13 cellular contexts compared by ENCODE assay signal in genomic region chr16:5070431-5071186, GRCh38. TPM values are rescaled to one million over a fixed set of nuclear protein-coding genes. Genes with fewer than 3 reads are reported as not detected.
DNase-seq lines count a peak whose midpoint lies in the region; ATAC-seq and TF ChIP-seq lines count a peak whose summit lies in the region.
"Had no signal": no experiment of that assay in that cellular context is flagged by ENCODE, and none has a peak within 500 bp of the region (broad histone marks: within the 10 kb centered on the region; RNA-seq: fewer than 3 reads in every experiment).

No MANE protein-coding gene starts in this region.

- H3K4me1 ChIP-seq in right atrium auricular region (peaks cover 0 to 17% of the 10 kb centered on the region in 2 donors), uterus (no peaks in the 10 kb centered on the region)

- no peak for TF ChIP-seq CTCF in right atrium auricular region (IDR thresholded peaks at IDR 0.05)
- no peak for TF ChIP-seq CTCF in uterus (IDR thresholded peaks at IDR 0.05)

- H3K4me3 ChIP-seq in right atrium auricular region = no peak overlapping the region
- no peak overlapping the region for H3K4me3 ChIP-seq in uterus

- H3K36me3 ChIP-seq in right atrium auricular region (peaks cover 12% of the 10 kb centered on the region), uterus (no peaks in the 10 kb centered on the region)
- H3K36me3 ChIP-seq: colonic mucosa had no signal

- H3K9me3 ChIP-seq in right atrium auricular region (no peaks in the 10 kb centered on the region), uterus (no peaks in the 10 kb centered on the region)
- H3K9me3 ChIP-seq: colonic mucosa, Peyer's patch had no signal

- H3K36me3 Mint-ChIP-seq in natural killer cell treated with Interleukin-12 subunit alpha and Interleukin-12 subunit beta and Interleukin-15 and Interleukin-18, amount 100 ng/mL, for 72 hours = peaks cover 5% of the 10 kb centered on the region

- H3K27ac ChIP-seq in right atrium auricular region (peak overlapping the region; percentile 81), angular gyrus (ENCODE audit: low read depth, low read length) (peak overlapping the region; percentile 66), uterus (peak overlapping the region; percentile 75 to 79)

- no peak for TF ChIP-seq POLR2A in uterus (IDR thresholded peaks at IDR 0.05)

- ATAC-seq in left ventricle myocardium superior = no peak
- no peak for ATAC-seq in natural killer cell treated with Interleukin-12 subunit alpha and Interleukin-12 subunit beta and Interleukin-15 and Interleukin-18, amount 100 ng/mL, for 72 hours
- no peak for ATAC-seq in HG02588 (IDR thresholded peaks at IDR 0.05; ENCODE audit: unreplicated experiment)

- DNase-seq in right atrium auricular region (ENCODE audit: low spot score) (no peak), left ventricle myocardium superior (no peak), uterus (no peak), NCI-H774 (lab: John Stamatoyannopoulos, UW) (no peak), cerebellar cortex (ENCODE audit: low spot score) (no peak)
- DNase-seq in natural killer cell treated with Interleukin-12 subunit alpha and Interleukin-12 subunit beta and Interleukin-15 and Interleukin-18, amount 100 ng/mL, for 72 hours (ENCODE audit: low spot score) = no peak
- DNase-seq: colonic mucosa, NCI-H1417, occipital lobe, Peyer's patch had no signal

- peak overlapping the region; percentile 99 for H3K27ac Mint-ChIP-seq in natural killer cell treated with Interleukin-12 subunit alpha and Interleukin-12 subunit beta and Interleukin-15 and Interleukin-18, amount 100 ng/mL, for 72 hours

- no peaks in the 10 kb centered on the region for H3K27me3 Mint-ChIP-seq in natural killer cell treated with Interleukin-12 subunit alpha and Interleukin-12 subunit beta and Interleukin-15 and Interleukin-18, amount 100 ng/mL, for 72 hours

- intact Hi-C loops in left ventricle myocardium superior (cut with micrococcal nuclease) = no loop called here
- intact Hi-C loops in uterus (cut with DNase I; ENCODE audit: low total_unique reads) = no loop called here

- H3K4me3 Mint-ChIP-seq in natural killer cell treated with Interleukin-12 subunit alpha and Interleukin-12 subunit beta and Interleukin-15 and Interleukin-18, amount 100 ng/mL, for 72 hours = peak overlapping the region; percentile 91

- H3K9me3 Mint-ChIP-seq in natural killer cell treated with Interleukin-12 subunit alpha and Interleukin-12 subunit beta and Interleukin-15 and Interleukin-18, amount 100 ng/mL, for 72 hours = no peaks in the 10 kb centered on the region

- peaks cover 23 to 24% of the 10 kb centered on the region in 2 donors for H3K4me1 Mint-ChIP-seq in natural killer cell treated with Interleukin-12 subunit alpha and Interleukin-12 subunit beta and Interleukin-15 and Interleukin-18, amount 100 ng/mL, for 72 hours (ENCODE audit: low read depth in 2 of 2)

- H3K27me3 ChIP-seq in right atrium auricular region = no peaks in the 10 kb centered on the region
- no peaks in the 10 kb centered on the region for H3K27me3 ChIP-seq in uterus
- H3K27me3 ChIP-seq: colonic mucosa, Peyer's patch had no signal

RNA-seq across cellular contexts. Expression of gene ALG1, which starts 1.0 kb away (rescaled TPM):
- 10 to 100 TPM; 10.5 to 14.3 TPM for total RNA-seq in right atrium auricular region
- total RNA-seq in left ventricle myocardium superior = 8.3 TPM
- 10 to 100 TPM; 24.3 to 37.3 TPM for total RNA-seq in natural killer cell treated with Interleukin-12 subunit alpha and Interleukin-12 subunit beta and Interleukin-15 and Interleukin-18, amount 100 ng/mL, for 72 hours
- total RNA-seq in uterus = 10 to 100 TPM in 2 of 4 donors, 1 to 10 TPM in 2; 4.7 to 21.3 (median 10.9) TPM

RNA-seq across cellular contexts. Expression of gene C16orf89, which starts 4.9 kb away (rescaled TPM):
- total RNA-seq in right atrium auricular region (1 to 10 TPM; 5.2 to 5.4 TPM), left ventricle myocardium superior (2.9 TPM), uterus (10 to 100 TPM in 1 of 4 donors, 1 to 10 TPM in 1, under 1 TPM in 1, not detected in 1; 0.76 to 13.1 (median 1.1) TPM)
- not detected for total RNA-seq in natural killer cell treated with Interleukin-12 subunit alpha and Interleukin-12 subunit beta and Interleukin-15 and Interleukin-18, amount 100 ng/mL, for 72 hours
- total RNA-seq: activated CD8-positive, alpha-beta memory T cell treated with anti-CD3 and anti-CD28 coated beads for 36 hours had no signal

RNA-seq across cellular contexts. Expression of gene EEF2KMT, which starts 27.0 kb away (rescaled TPM):
- total RNA-seq in right atrium auricular region (1 to 10 TPM; 2.8 to 6.0 TPM), left ventricle myocardium superior (4.9 TPM), uterus (10 to 100 TPM in 1 of 4 donors, 1 to 10 TPM in 3; 1.0 to 13.2 (median 8.5) TPM)
- 10 to 100 TPM; 10.6 to 18.8 TPM for total RNA-seq in natural killer cell treated with Interleukin-12 subunit alpha and Interleukin-12 subunit beta and Interleukin-15 and Interleukin-18, amount 100 ng/mL, for 72 hours

RNA-seq across cellular contexts. Expression of gene NAGPA, which starts 36.9 kb away (rescaled TPM):
- total RNA-seq in right atrium auricular region = 10 to 100 TPM in 1 of 2 donors, 1 to 10 TPM in 1; 8.1 to 12.7 TPM
- 6.1 TPM for total RNA-seq in left ventricle myocardium superior
- total RNA-seq in natural killer cell treated with Interleukin-12 subunit alpha and Interleukin-12 subunit beta and Interleukin-15 and Interleukin-18, amount 100 ng/mL, for 72 hours = 10 to 100 TPM; 10.1 to 17.4 TPM
- 10 to 100 TPM in 1 of 4 donors, 1 to 10 TPM in 2, under 1 TPM in 1; 0.29 to 11.3 (median 8.2) TPM for total RNA-seq in uterus
